1 cellular context compared by ENCODE assay signal in genomic region chr18:56565596-56566355, GRCh38.
TF ChIP-seq lines count a peak whose summit lies in the region.

No MANE protein-coding gene starts in this region.

TF ChIP-seq in IMR-90, 13 proteins besides CTCF, POLR2A, EP300 and RAD21 (continued from another document):
- no peak for TF ChIP-seq MAFK (IDR thresholded peaks at IDR 0.05; ENCODE audit: low read depth, low read length)
- no peak for TF ChIP-seq ELK1 (IDR thresholded peaks at IDR 0.05; ENCODE audit: borderline replicate concordance, low read depth, low read length)
- no peak for TF ChIP-seq CHD1 (IDR thresholded peaks at IDR 0.05; ENCODE audit: low read depth, low read length)
- TF ChIP-seq FOS (IDR thresholded peaks at IDR 0.05; ENCODE audit: low read depth, low read length): no peak
- no peak for TF ChIP-seq NFE2L2 (IDR thresholded peaks at IDR 0.05; ENCODE audit: low read depth, low read length)
